ENCODE assay signal across 13 cellular contexts in genomic region chr18:22174341-22175148, GRCh38. TPM values are rescaled to one million over a fixed set of nuclear protein-coding genes. Genes with fewer than 3 reads are reported as not detected.
DNase-seq lines count a peak whose midpoint lies in the region; ATAC-seq and TF ChIP-seq lines count a peak whose summit lies in the region.
"Had no signal": no experiment of that assay in that cellular context is flagged by ENCODE, and none has a peak within 500 bp of the region (broad histone marks: within the 10 kb centered on the region; RNA-seq: fewer than 3 reads in every experiment).

No MANE protein-coding gene starts in this region.

- no peak for DNase-seq in MG63
- DNase-seq in choroid plexus epithelial cell (ENCODE audit: low read depth) = peak; percentile 67
- no peak for DNase-seq in left lung
- DNase-seq in spleen = no peak
- DNase-seq in inferior parietal cortex (ENCODE audit: extremely low spot score) = no peak
- DNase-seq in GM13976 (ENCODE audit: low spot score) = no peak
- no peak for DNase-seq in vagina (ENCODE audit: extremely low spot score in 2 of 2)
- DNase-seq: activated CD8-positive, alpha-beta memory T cell treated with anti-CD3 and anti-CD28 coated beads, Interleukin-2, amount 50 U/mL, for 48 hours; GF-D8; NCI-H2081 had no signal

- 24 to 40% (median 32%) methylated on average over 6 of the region's 6 CpGs for WGBS in spleen, 5 donors

- peaks cover 50% of the 10 kb centered on the region for H3K36me3 ChIP-seq in MG63
- H3K36me3 ChIP-seq in left lung = no peaks in the 10 kb centered on the region
- peaks cover 0 to 30% (median 0%) of the 10 kb centered on the region in 6 donors for H3K36me3 ChIP-seq in spleen
- H3K36me3 ChIP-seq in vagina = no peaks in the 10 kb centered on the region

- H3K4me1 ChIP-seq in left lung (peaks cover 0 to 7% of the 10 kb centered on the region in 2 donors), spleen (peaks cover 0 to 27% (median 18%) of the 10 kb centered on the region in 6 donors), vagina (peaks cover 10% of the 10 kb centered on the region)

- H3K9me3 ChIP-seq in MG63 (no peaks in the 10 kb centered on the region), left lung (no peaks in the 10 kb centered on the region), spleen (no peaks in the 10 kb centered on the region), vagina (no peaks in the 10 kb centered on the region)

- H3K27ac ChIP-seq in left lung = peak overlapping the region; percentile 46 to 71
- H3K27ac ChIP-seq in spleen = peak overlapping the region; percentile 37 to 93 (median 89)
- H3K27ac ChIP-seq in vagina = no peak overlapping the region
- H3K27ac ChIP-seq: C4-2B had no signal

- intact Hi-C loops in left lung (cut with DNase I) (loop anchor here in 1 of 2 donors (10.0 kb wide), 2 partner anchors 170 to 390 kb away; no protein-coding TSS in a partner anchor), spleen (cut with DNase I; ENCODE audit: low total_unique reads) (loop anchor here (10.0 kb wide), 1 partner anchor 380 kb away; no protein-coding TSS in a partner anchor), vagina (cut with DNase I) (loop anchor here (10.0 kb wide), 1 partner anchor 290 kb away; no protein-coding TSS in a partner anchor)

- no peak for TF ChIP-seq POLR2A in spleen (IDR thresholded peaks at IDR 0.05)
- no peak for TF ChIP-seq POLR2A in vagina (IDR thresholded peaks at IDR 0.05)

- in situ Hi-C loops in GM13976 (cut with MboI; ENCODE audit: low sequenced_read_pairs, unreplicated experiment) = no loop called here

- TF ChIP-seq CTCF in choroid plexus epithelial cell (conservative IDR thresholded peaks at IDR 0.05; ENCODE audit: low read depth, low read length) = peak; percentile 40
- TF ChIP-seq CTCF in left lung (IDR thresholded peaks at IDR 0.05) = no peak
- TF ChIP-seq CTCF in spleen (IDR thresholded peaks at IDR 0.05 in 8 of 11, conservative IDR thresholded peaks at IDR 0.05 in 3 of 11) = no peak
- no peak for TF ChIP-seq CTCF in GM13976 (IDR thresholded peaks at IDR 0.05; ENCODE audit: borderline replicate concordance, control extremely low read depth, extremely low read depth, insufficient read depth, missing control alignments)
- TF ChIP-seq CTCF in vagina (IDR thresholded peaks at IDR 0.05) = no peak

- H3K4me3 ChIP-seq in MG63 = peak overlapping the region; percentile 45
- peak overlapping the region; percentile 90 for H3K4me3 ChIP-seq in choroid plexus epithelial cell (ENCODE audit: low read depth, low read length)
- H3K4me3 ChIP-seq in left lung = peak overlapping the region; percentile 31 to 66
- H3K4me3 ChIP-seq in spleen = peak overlapping the region; percentile 1 to 86 (median 53)
- H3K4me3 ChIP-seq in vagina = no peak overlapping the region

- ATAC-seq in left lung = peak; percentile 30
- ATAC-seq in HG03460 (IDR thresholded peaks at IDR 0.05; ENCODE audit: unreplicated experiment) = no peak

- H3K27me3 ChIP-seq in MG63 = no peaks in the 10 kb centered on the region
- peaks cover 0 to 92% of the 10 kb centered on the region in 2 donors for H3K27me3 ChIP-seq in left lung
- peaks cover 2 to 94% (median 54%) of the 10 kb centered on the region in 7 donors for H3K27me3 ChIP-seq in spleen (replicated peaks in 1 of 7)
- H3K27me3 ChIP-seq in vagina = no peaks in the 10 kb centered on the region

RNA-seq across cellular contexts. Expression of gene GATA6, which starts 5.2 kb away (rescaled TPM):
- 34.0 and 42.3 TPM in 2 replicates for total RNA-seq in MG63 (2014; rRNA removed; shearing (Covaris generic); ENCODE audit: low replicate concordance)
- total RNA-seq in left lung (10 to 100 TPM; 20.6 to 29.9 TPM), spleen (10 to 100 TPM; 27.4 to 65.3 (median 42.3) TPM), vagina (9.8 TPM)
- polyA plus RNA-seq in spleen = 10 to 100 TPM in 1 of 3 donors, 1 to 10 TPM in 2; 4.2 to 14.8 (median 4.9) TPM
- polyA plus RNA-seq: IgD-negative memory B cell had no signal

Comparison
In these comparisons a context has a peak if more than half of its experiments do, and no peak if none do; other contexts are left out.
1. H3K4me3 ChIP-seq: peak in MG63 (single experiment), choroid plexus epithelial cell (single experiment), left lung (2 of 2) and spleen (8 of 8); none in vagina (0 of 2).